1 cellular context compared by ENCODE assay signal in the genomic region with DNA sequence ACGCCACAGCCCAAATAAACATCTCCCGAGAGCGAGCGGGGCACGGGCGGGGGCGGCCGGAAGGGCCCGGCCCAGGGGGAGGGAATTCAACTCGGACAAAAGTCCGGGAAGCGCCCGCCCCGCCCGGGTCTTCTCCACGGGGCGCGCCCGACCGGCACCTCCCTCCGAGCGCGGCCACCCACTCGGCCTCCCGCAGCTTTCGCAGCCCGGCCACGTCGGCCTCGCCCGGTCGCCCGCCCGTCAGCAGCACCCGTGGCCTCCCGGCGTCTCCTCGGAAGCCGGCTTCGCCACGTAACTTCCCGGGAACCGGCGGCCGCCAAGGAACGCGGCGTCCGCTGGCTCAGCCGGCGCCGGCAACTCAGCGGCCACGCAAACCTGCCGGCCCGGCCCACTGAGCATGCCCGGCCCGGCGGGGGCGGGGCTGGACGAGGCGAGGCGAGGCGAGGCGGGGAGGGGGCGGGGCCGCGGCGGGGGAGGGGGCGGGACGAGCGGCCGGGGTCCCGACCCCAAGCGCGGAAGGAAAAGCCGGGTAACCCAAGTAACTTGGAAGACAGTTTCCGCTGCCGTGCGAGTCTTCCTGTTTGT.
TF ChIP-seq lines count a peak whose summit lies in the region.

A gene (minus strand): TSS at position 369 of the 585 bp plus-strand sequence. CDS start 440 bp downstream, outside the sequence.

TF ChIP-seq in HepG2, 621 proteins besides CTCF, POLR2A, EP300 and RAD21 (continued from another document and continues in another):
- TF ChIP-seq, protein P1, sequence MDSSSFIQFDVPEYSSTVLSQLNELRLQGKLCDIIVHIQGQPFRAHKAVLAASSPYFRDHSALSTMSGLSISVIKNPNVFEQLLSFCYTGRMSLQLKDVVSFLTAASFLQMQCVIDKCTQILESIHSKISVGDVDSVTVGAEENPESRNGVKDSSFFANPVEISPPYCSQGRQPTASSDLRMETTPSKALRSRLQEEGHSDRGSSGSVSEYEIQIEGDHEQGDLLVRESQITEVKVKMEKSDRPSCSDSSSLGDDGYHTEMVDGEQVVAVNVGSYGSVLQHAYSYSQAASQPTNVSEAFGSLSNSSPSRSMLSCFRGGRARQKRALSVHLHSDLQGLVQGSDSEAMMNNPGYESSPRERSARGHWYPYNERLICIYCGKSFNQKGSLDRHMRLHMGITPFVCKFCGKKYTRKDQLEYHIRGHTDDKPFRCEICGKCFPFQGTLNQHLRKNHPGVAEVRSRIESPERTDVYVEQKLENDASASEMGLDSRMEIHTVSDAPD (CRISPR knock-in tag; IDR thresholded peaks at IDR 0.05): no peak
- TF ChIP-seq CCAR2 (optimal IDR thresholded peaks at IDR 0.05; ENCODE audit: low read depth, low read length) (no peak), IKZF4 (CRISPR knock-in tag; IDR thresholded peaks at IDR 0.05; ENCODE audit: borderline replicate concordance, low read depth, not compliant biosample characterization) (no peak), ADNP (CRISPR knock-in tag; IDR thresholded peaks at IDR 0.05) (no peak), MTF2 (CRISPR knock-in tag; IDR thresholded peaks at IDR 0.05; ENCODE audit: borderline replicate concordance) (no peak), ZSCAN22 (CRISPR knock-in tag; IDR thresholded peaks at IDR 0.05) (no peak), ZNF367 (CRISPR knock-in tag; IDR thresholded peaks at IDR 0.05; ENCODE audit: borderline replicate concordance) (no peak), SYNCRIP (IDR thresholded peaks at IDR 0.05; ENCODE audit: insufficient read depth, low read depth, low read length) (no peak), HDAC6 (IDR thresholded peaks at IDR 0.05; ENCODE audit: low read depth, low read length) (no peak), ZNF567 (CRISPR knock-in tag; IDR thresholded peaks at IDR 0.05; ENCODE audit: borderline replicate concordance) (0 out of 2 replicates have a peak, but pooled peaks have one; percentile 45), ZNF879 (CRISPR knock-in tag; IDR thresholded peaks at IDR 0.05) (no peak), MED8 (CRISPR knock-in tag; IDR thresholded peaks at IDR 0.05; ENCODE audit: insufficient replicate concordance) (no peak), XBP1 (CRISPR knock-in tag; IDR thresholded peaks at IDR 0.05) (no peak), ZSCAN29 (CRISPR knock-in tag; conservative IDR thresholded peaks at IDR 0.05) (no peak; the same call in 1 of the 2 replicates), GFI1 (CRISPR knock-in tag; IDR thresholded peaks at IDR 0.05; ENCODE audit: borderline replicate concordance) (no peak), ZNF331 (CRISPR knock-in tag; IDR thresholded peaks at IDR 0.05) (no peak), ZNF101 (CRISPR knock-in tag; IDR thresholded peaks at IDR 0.05; ENCODE audit: borderline replicate concordance, low read depth) (no peak), NCOA5 (CRISPR knock-in tag; IDR thresholded peaks at IDR 0.05) (no peak), YEATS2 (CRISPR knock-in tag; IDR thresholded peaks at IDR 0.05; ENCODE audit: borderline replicate concordance) (no peak), RFXAP (CRISPR knock-in tag; IDR thresholded peaks at IDR 0.05; ENCODE audit: borderline replicate concordance) (0 out of 2 replicates have a peak, but pooled peaks have one; percentile 18), LCORL (IDR thresholded peaks at IDR 0.05) (no peak), LCORL (CRISPR knock-in tag; IDR thresholded peaks at IDR 0.05) (no peak), PAF1 (CRISPR knock-in tag; IDR thresholded peaks at IDR 0.05) (no peak), PPARG (CRISPR knock-in tag; conservative IDR thresholded peaks at IDR 0.05) (no peak), SSRP1 (CRISPR knock-in tag; IDR thresholded peaks at IDR 0.05) (no peak), TSC22D2 (CRISPR knock-in tag; IDR thresholded peaks at IDR 0.05; ENCODE audit: borderline replicate concordance) (no peak), MYC (CRISPR knock-in tag; IDR thresholded peaks at IDR 0.05; ENCODE audit: borderline replicate concordance) (no peak; the same call in 1 of the 2 replicates), ZNF546 (CRISPR knock-in tag; conservative IDR thresholded peaks at IDR 0.05) (no peak), CEBPB (IDR thresholded peaks at IDR 0.05; ENCODE audit: borderline replicate concordance, low read depth, low read length) (no peak), ZNF430 (CRISPR knock-in tag; IDR thresholded peaks at IDR 0.05) (0 out of 2 replicates have a peak, but pooled peaks have one; percentile 61), CBX1 (IDR thresholded peaks at IDR 0.05; ENCODE audit: low read depth) (no peak), MEF2D (CRISPR knock-in tag; IDR thresholded peaks at IDR 0.05) (no peak), ZSCAN9 (CRISPR knock-in tag; IDR thresholded peaks at IDR 0.05; ENCODE audit: borderline replicate concordance) (no peak), MTF1 (CRISPR knock-in tag; IDR thresholded peaks at IDR 0.05) (no peak), MAZ (IDR thresholded peaks at IDR 0.05; ENCODE audit: borderline replicate concordance, low read depth, low read length) (no peak), MAZ (CRISPR knock-in tag; IDR thresholded peaks at IDR 0.05; ENCODE audit: low read depth) (peak; percentile 60; the same call in 1 of the 2 replicates), ZNF251 (CRISPR knock-in tag; IDR thresholded peaks at IDR 0.05) (no peak), KDM5B (CRISPR knock-in tag; IDR thresholded peaks at IDR 0.05; ENCODE audit: borderline replicate concordance) (no peak), ZNF746 (CRISPR knock-in tag; IDR thresholded peaks at IDR 0.05) (no peak), ATAD3A (CRISPR knock-in tag; IDR thresholded peaks at IDR 0.05) (no peak), ATM (IDR thresholded peaks at IDR 0.05; ENCODE audit: borderline replicate concordance) (no peak)
- TF ChIP-seq, protein P2, sequence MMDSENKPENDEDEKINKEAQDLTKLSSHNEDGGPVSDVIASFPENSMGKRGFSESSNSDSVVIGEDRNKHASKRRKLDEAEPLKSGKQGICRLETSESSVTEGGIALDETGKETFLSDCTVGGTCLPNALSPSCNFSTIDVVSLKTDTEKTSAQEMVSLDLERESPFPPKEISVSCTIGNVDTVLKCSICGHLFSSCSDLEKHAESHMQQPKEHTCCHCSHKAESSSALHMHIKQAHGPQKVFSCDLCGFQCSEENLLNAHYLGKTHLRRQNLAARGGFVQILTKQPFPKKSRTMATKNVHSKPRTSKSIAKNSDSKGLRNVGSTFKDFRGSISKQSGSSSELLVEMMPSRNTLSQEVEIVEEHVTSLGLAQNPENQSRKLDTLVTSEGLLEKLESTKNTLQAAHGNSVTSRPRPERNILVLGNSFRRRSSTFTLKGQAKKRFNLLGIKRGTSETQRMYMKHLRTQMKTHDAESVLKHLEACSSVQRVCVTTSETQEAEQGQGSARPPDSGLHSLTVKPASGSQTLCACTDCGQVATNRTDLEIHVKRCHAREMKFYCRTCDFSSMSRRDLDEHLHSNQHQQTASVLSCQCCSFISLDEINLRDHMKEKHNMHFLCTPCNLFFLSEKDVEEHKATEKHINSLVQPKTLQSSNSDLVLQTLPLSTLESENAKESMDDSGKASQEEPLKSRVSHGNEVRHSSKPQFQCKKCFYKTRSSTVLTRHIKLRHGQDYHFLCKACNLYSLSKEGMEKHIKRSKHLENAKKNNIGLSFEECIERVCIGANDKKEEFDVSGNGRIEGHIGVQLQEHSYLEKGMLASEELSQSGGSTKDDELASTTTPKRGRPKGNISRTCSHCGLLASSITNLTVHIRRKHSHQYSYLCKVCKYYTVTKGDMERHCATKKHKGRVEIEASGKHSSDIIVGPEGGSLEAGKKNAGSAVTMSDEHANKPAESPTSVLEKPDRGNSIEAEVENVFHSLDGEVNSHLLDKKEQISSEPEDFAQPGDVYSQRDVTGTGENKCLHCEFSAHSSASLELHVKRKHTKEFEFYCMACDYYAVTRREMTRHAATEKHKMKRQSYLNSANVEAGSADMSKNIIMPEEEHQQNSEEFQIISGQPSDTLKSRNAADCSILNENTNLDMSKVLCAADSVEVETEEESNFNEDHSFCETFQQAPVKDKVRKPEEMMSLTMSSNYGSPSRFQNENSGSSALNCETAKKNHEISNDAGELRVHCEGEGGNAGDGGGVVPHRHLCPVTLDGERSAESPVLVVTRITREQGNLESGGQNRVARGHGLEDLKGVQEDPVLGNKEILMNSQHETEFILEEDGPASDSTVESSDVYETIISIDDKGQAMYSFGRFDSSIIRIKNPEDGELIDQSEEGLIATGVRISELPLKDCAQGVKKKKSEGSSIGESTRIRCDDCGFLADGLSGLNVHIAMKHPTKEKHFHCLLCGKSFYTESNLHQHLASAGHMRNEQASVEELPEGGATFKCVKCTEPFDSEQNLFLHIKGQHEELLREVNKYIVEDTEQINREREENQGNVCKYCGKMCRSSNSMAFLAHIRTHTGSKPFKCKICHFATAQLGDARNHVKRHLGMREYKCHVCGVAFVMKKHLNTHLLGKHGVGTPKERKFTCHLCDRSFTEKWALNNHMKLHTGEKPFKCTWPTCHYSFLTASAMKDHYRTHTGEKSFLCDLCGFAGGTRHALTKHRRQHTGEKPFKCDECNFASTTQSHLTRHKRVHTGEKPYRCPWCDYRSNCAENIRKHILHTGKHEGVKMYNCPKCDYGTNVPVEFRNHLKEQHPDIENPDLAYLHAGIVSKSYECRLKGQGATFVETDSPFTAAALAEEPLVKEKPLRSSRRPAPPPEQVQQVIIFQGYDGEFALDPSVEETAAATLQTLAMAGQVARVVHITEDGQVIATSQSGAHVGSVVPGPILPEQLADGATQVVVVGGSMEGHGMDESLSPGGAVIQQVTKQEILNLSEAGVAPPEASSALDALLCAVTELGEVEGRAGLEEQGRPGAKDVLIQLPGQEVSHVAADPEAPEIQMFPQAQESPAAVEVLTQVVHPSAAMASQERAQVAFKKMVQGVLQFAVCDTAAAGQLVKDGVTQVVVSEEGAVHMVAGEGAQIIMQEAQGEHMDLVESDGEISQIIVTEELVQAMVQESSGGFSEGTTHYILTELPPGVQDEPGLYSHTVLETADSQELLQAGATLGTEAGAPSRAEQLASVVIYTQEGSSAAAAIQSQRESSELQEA (CRISPR knock-in tag; IDR thresholded peaks at IDR 0.05; ENCODE audit: not compliant biosample characterization): no peak
- TF ChIP-seq, protein P3, sequence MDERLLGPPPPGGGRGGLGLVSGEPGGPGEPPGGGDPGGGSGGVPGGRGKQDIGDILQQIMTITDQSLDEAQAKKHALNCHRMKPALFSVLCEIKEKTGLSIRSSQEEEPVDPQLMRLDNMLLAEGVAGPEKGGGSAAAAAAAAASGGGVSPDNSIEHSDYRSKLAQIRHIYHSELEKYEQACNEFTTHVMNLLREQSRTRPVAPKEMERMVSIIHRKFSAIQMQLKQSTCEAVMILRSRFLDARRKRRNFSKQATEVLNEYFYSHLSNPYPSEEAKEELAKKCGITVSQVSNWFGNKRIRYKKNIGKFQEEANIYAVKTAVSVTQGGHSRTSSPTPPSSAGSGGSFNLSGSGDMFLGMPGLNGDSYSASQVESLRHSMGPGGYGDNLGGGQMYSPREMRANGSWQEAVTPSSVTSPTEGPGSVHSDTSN (CRISPR knock-in tag; IDR thresholded peaks at IDR 0.05): no peak
- TF ChIP-seq, protein P4, sequence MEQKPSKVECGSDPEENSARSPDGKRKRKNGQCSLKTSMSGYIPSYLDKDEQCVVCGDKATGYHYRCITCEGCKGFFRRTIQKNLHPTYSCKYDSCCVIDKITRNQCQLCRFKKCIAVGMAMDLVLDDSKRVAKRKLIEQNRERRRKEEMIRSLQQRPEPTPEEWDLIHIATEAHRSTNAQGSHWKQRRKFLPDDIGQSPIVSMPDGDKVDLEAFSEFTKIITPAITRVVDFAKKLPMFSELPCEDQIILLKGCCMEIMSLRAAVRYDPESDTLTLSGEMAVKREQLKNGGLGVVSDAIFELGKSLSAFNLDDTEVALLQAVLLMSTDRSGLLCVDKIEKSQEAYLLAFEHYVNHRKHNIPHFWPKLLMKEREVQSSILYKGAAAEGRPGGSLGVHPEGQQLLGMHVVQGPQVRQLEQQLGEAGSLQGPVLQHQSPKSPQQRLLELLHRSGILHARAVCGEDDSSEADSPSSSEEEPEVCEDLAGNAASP (CRISPR knock-in tag; IDR thresholded peaks at IDR 0.05; ENCODE audit: borderline replicate concordance): no peak
- TF ChIP-seq, protein P5, sequence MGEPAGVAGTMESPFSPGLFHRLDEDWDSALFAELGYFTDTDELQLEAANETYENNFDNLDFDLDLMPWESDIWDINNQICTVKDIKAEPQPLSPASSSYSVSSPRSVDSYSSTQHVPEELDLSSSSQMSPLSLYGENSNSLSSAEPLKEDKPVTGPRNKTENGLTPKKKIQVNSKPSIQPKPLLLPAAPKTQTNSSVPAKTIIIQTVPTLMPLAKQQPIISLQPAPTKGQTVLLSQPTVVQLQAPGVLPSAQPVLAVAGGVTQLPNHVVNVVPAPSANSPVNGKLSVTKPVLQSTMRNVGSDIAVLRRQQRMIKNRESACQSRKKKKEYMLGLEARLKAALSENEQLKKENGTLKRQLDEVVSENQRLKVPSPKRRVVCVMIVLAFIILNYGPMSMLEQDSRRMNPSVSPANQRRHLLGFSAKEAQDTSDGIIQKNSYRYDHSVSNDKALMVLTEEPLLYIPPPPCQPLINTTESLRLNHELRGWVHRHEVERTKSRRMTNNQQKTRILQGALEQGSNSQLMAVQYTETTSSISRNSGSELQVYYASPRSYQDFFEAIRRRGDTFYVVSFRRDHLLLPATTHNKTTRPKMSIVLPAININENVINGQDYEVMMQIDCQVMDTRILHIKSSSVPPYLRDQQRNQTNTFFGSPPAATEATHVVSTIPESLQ (CRISPR knock-in tag; conservative IDR thresholded peaks at IDR 0.05): no peak
- TF ChIP-seq, protein P6, sequence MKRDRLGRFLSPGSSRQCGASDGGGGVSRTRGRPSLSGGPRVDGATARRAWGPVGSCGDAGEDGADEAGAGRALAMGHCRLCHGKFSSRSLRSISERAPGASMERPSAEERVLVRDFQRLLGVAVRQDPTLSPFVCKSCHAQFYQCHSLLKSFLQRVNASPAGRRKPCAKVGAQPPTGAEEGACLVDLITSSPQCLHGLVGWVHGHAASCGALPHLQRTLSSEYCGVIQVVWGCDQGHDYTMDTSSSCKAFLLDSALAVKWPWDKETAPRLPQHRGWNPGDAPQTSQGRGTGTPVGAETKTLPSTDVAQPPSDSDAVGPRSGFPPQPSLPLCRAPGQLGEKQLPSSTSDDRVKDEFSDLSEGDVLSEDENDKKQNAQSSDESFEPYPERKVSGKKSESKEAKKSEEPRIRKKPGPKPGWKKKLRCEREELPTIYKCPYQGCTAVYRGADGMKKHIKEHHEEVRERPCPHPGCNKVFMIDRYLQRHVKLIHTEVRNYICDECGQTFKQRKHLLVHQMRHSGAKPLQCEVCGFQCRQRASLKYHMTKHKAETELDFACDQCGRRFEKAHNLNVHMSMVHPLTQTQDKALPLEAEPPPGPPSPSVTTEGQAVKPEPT (CRISPR knock-in tag; IDR thresholded peaks at IDR 0.05; ENCODE audit: low read depth): no peak
- TF ChIP-seq, protein P7, sequence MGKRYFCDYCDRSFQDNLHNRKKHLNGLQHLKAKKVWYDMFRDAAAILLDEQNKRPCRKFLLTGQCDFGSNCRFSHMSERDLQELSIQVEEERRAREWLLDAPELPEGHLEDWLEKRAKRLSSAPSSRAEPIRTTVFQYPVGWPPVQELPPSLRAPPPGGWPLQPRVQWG (CRISPR knock-in tag; IDR thresholded peaks at IDR 0.05; ENCODE audit: borderline replicate concordance, low read depth): no peak
- TF ChIP-seq, protein P8, sequence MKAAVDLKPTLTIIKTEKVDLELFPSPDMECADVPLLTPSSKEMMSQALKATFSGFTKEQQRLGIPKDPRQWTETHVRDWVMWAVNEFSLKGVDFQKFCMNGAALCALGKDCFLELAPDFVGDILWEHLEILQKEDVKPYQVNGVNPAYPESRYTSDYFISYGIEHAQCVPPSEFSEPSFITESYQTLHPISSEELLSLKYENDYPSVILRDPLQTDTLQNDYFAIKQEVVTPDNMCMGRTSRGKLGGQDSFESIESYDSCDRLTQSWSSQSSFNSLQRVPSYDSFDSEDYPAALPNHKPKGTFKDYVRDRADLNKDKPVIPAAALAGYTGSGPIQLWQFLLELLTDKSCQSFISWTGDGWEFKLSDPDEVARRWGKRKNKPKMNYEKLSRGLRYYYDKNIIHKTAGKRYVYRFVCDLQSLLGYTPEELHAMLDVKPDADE (CRISPR knock-in tag; IDR thresholded peaks at IDR 0.05): no peak
